ENCODE assay signal across 1 cellular context in the genomic region with DNA sequence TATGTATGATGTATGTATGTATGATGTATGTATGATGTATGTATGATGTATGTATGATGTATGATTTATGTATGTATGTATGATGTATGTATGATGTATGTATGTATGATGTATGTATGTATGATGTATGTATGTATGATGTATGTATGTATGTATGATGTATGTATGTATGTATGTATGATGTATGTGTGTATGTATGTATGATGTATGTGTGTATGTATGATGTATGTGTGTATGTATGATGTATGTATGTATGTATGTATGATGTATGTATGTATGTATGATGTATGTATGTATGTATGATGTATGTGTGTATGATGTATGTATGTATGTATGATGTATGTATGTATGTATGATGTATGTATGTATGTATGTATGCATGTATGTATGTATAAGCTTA.
TF ChIP-seq lines count a peak whose summit lies in the region.
"Not testable (repeated sequence)": the region's sequence is repeated elsewhere in the genome, so short reads cannot be mapped to it uniquely, and the experiment has no call there.

No MANE protein-coding gene starts in this region.

TF ChIP-seq in HepG2, 621 proteins besides CTCF, POLR2A, EP300 and RAD21:
- TF ChIP-seq NONO (IDR thresholded peaks at IDR 0.05) (peak; percentile 90; the same call in 1 of the 2 replicates), CREB1 (IDR thresholded peaks at IDR 0.05) (peak; percentile 74), ATM (IDR thresholded peaks at IDR 0.05; ENCODE audit: borderline replicate concordance) (peak; percentile 80; the same call in 1 of the 2 replicates), SOX6 (IDR thresholded peaks at IDR 0.05) (peak; percentile 72; the same call in 1 of the 2 replicates), PLRG1 (conservative IDR thresholded peaks at IDR 0.05) (0 out of 2 replicates have a peak, but pooled peaks have one; percentile 19), LCORL (IDR thresholded peaks at IDR 0.05) (0 out of 2 replicates have a peak, but pooled peaks have one; percentile 44), ZNF282 (IDR thresholded peaks at IDR 0.05; ENCODE audit: partially characterized antibody) (peak; percentile 86), FOXA1 (IDR thresholded peaks at IDR 0.05) (peak; percentile 67; the same call in 1 of the 2 replicates), FOXK2 (IDR thresholded peaks at IDR 0.05) (0 out of 2 replicates have a peak, but pooled peaks have one; percentile 38), FOXP1 (IDR thresholded peaks at IDR 0.05) (peak; percentile 52; the same call in 1 of the 2 replicates), MNT (IDR thresholded peaks at IDR 0.05) (0 out of 2 replicates have a peak, but pooled peaks have one; percentile 9), IKZF1 (IDR thresholded peaks at IDR 0.05) (peak; percentile 92), RAD51 (IDR thresholded peaks at IDR 0.05; ENCODE audit: borderline replicate concordance) (peak; percentile 31; the same call in 1 of the 2 replicates), ARNT (IDR thresholded peaks at IDR 0.05) (0 out of 2 replicates have a peak, but pooled peaks have one; percentile 72), TRIM22 (IDR thresholded peaks at IDR 0.05) (peak; percentile 95; the same call in 1 of the 2 replicates), ATF7 (IDR thresholded peaks at IDR 0.05) (peak; percentile 85)
- not testable (repeated sequence) for TF ChIP-seq NONO (CRISPR knock-in tag; conservative IDR thresholded peaks at IDR 0.05); CREB1 (CRISPR knock-in tag; IDR thresholded peaks at IDR 0.05); SOX6 (CRISPR knock-in tag; IDR thresholded peaks at IDR 0.05); LCORL (CRISPR knock-in tag; IDR thresholded peaks at IDR 0.05); FOXA1 (CRISPR knock-in tag; IDR thresholded peaks at IDR 0.05); FOXP1 (CRISPR knock-in tag; IDR thresholded peaks at IDR 0.05); ATF7 (CRISPR knock-in tag; IDR thresholded peaks at IDR 0.05)
- TF ChIP-seq, protein P1, sequence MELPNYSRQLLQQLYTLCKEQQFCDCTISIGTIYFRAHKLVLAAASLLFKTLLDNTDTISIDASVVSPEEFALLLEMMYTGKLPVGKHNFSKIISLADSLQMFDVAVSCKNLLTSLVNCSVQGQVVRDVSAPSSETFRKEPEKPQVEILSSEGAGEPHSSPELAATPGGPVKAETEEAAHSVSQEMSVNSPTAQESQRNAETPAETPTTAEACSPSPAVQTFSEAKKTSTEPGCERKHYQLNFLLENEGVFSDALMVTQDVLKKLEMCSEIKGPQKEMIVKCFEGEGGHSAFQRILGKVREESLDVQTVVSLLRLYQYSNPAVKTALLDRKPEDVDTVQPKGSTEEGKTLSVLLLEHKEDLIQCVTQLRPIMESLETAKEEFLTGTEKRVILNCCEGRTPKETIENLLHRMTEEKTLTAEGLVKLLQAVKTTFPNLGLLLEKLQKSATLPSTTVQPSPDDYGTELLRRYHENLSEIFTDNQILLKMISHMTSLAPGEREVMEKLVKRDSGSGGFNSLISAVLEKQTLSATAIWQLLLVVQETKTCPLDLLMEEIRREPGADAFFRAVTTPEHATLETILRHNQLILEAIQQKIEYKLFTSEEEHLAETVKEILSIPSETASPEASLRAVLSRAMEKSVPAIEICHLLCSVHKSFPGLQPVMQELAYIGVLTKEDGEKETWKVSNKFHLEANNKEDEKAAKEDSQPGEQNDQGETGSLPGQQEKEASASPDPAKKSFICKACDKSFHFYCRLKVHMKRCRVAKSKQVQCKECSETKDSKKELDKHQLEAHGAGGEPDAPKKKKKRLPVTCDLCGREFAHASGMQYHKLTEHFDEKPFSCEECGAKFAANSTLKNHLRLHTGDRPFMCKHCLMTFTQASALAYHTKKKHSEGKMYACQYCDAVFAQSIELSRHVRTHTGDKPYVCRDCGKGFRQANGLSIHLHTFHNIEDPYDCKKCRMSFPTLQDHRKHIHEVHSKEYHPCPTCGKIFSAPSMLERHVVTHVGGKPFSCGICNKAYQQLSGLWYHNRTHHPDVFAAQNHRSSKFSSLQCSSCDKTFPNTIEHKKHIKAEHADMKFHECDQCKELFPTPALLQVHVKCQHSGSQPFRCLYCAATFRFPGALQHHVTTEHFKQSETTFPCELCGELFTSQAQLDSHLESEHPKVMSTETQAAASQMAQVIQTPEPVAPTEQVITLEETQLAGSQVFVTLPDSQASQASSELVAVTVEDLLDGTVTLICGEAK (IDR thresholded peaks at IDR 0.05) = peak; percentile 45
- TF ChIP-seq, protein P1 (CRISPR knock-in tag; IDR thresholded peaks at IDR 0.05) = not testable (repeated sequence)
